Comparison of ENCODE assay signal across 8 cellular contexts in the genomic region with DNA sequence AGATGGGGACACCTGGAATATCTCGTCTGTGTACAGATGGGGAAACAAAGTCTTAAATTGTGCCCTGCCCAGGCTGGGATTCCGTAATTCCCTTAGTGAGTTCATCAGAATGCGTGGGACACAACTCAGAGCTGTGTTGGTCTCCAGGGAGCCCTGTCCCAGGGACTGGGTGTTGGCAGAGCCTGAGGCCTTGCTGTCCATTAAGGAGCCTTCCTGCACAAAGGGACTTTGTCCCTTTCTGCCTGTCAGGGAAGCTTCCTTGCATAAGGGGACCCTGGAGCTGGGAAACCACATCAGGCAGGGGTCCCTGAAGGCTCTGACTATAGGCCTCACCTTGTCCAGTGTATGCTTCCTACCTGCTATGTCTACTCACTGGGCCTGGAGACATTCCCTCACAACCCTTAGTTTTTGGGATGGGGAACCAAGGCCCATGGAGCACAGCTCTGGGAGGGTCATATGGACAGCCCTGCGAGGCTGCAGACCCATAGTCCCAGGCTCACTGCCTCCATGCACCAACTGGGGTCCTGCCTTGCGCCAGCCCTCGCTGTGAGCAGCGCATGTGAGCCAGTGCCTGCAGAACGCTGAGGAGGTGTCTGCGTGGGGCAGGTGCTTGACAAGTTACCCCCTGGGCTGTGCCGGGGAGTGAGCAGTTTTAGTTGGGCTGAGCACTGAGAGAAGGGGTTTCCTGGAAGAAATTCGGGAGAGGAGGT. TPM values are rescaled to one million over a fixed set of nuclear protein-coding genes. Genes with fewer than 3 reads are reported as not detected.
DNase-seq lines count a peak whose midpoint lies in the region; ATAC-seq and TF ChIP-seq lines count a peak whose summit lies in the region.

No MANE protein-coding gene starts in this region.

- H3K9ac ChIP-seq in endodermal cell (ENCODE audit: extremely low read depth, low read length, poor library complexity, severe bottlenecking), result no peak overlapping the region

- peak overlapping the region; percentile 74 for H3K4me3 Mint-ChIP-seq in endodermal cell
- H3K4me3 Mint-ChIP-seq in nephron progenitor cell, result peak overlapping the region; percentile 81

- H3K4me1 Mint-ChIP-seq in endodermal cell (peaks cover 5% of the 10 kb centered on the region), nephron progenitor cell (peaks cover 34% of the 10 kb centered on the region)

- H3K79me2 ChIP-seq in OCI-LY7 (ENCODE audit: insufficient read depth, low read depth, low read length), result no peaks in the 10 kb centered on the region

- H3K27me3 ChIP-seq in endodermal cell (ENCODE audit: control insufficient read depth, insufficient read depth, low read length, poor library complexity, severe bottlenecking), result no peaks in the 10 kb centered on the region

- TF ChIP-seq CTCF in AG09309 (IDR thresholded peaks at IDR 0.05; ENCODE audit: control insufficient read depth, insufficient read depth, low read depth, low read length, missing control alignments) (no peak), OCI-LY7 (conservative IDR thresholded peaks at IDR 0.05; ENCODE audit: low read length) (no peak), endodermal cell (conservative IDR thresholded peaks at IDR 0.05) (no peak), nephron progenitor cell (IDR thresholded peaks at IDR 0.05) (no peak)

- POLR2A ChIA-PET in OCI-LY7 (lab: Charles Lee), result no interaction called here

- no peak overlapping the region for H3K27ac Mint-ChIP-seq in endodermal cell
- H3K27ac Mint-ChIP-seq in nephron progenitor cell, result no peak overlapping the region

- CTCF ChIA-PET in OCI-LY7 (lab: Charles Lee; ENCODE audit: unreplicated experiment), result no interaction called here

- H3K9me2 ChIP-seq in OCI-LY7 (ENCODE audit: insufficient read depth, low read length), result no peaks in the 10 kb centered on the region

- H3K4me2 ChIP-seq in OCI-LY7 (ENCODE audit: low read length), result peak overlapping the region; percentile 95

- H3K27me3 Mint-ChIP-seq in endodermal cell (ENCODE audit: insufficient read depth), result peaks cover 4% of the 10 kb centered on the region
- H3K27me3 Mint-ChIP-seq in nephron progenitor cell (ENCODE audit: low read depth, poor library complexity), result peaks cover 4% of the 10 kb centered on the region

- peak overlapping the region; percentile 79 for H3K4me3 ChIP-seq in AG09309 (ENCODE audit: control insufficient read depth, low read depth, low read length)
- H3K4me3 ChIP-seq in OCI-LY7 (ENCODE audit: low read depth, low read length, poor library complexity, severe bottlenecking), result peak overlapping the region; percentile 91
- peak overlapping the region; percentile 89 for H3K4me3 ChIP-seq in endodermal cell (ENCODE audit: low read length)

- H3K9me3 ChIP-seq in OCI-LY7 (ENCODE audit: low read length) (peaks cover 5% of the 10 kb centered on the region; the same call in 1 of the 2 replicates), endodermal cell (ENCODE audit: control insufficient read depth, low read length) (no peaks in the 10 kb centered on the region)

- WGBS in endodermal cell (ENCODE audit: insufficient coverage in 1 of 2, insufficient read length in 1 of 2), 2 experiments, result 77 to 83% methylated on average over 6 to 11 of the region's 11 CpGs

- no peak overlapping the region for H2AFZ ChIP-seq in OCI-LY7 (ENCODE audit: low read length)

- no peaks in the 10 kb centered on the region for H4K20me1 ChIP-seq in OCI-LY7 (ENCODE audit: insufficient read depth, low read length)

- H3K36me3 ChIP-seq in OCI-LY7 (ENCODE audit: insufficient read depth, low read length), result no peaks in the 10 kb centered on the region
- H3K36me3 ChIP-seq in endodermal cell (ENCODE audit: control insufficient read depth, insufficient read depth, low read length), result no peaks in the 10 kb centered on the region

- DNase-seq in AG09309 (ENCODE audit: low read depth) (no peak), OCI-LY7 (ENCODE audit: low spot score) (no peak), endodermal cell (peak; percentile 45), nephron progenitor cell (no peak), dedifferentiated amniotic fluid mesenchymal stem cell (ENCODE audit: extremely low spot score) (no peak), SHP77 (lab: John Stamatoyannopoulos, UW) (no peak), GOT3 (lab: John Stamatoyannopoulos, UW) (no peak)

- intact Hi-C loops in OCI-LY7 (cut with micrococcal nuclease; ENCODE audit: unreplicated experiment), result no loop called here

- no peaks in the 10 kb centered on the region for H3K36me3 Mint-ChIP-seq in endodermal cell (ENCODE audit: low read depth)
- peaks cover 12% of the 10 kb centered on the region for H3K36me3 Mint-ChIP-seq in nephron progenitor cell (ENCODE audit: low read depth)

- H3K4me1 ChIP-seq in OCI-LY7 (ENCODE audit: insufficient read depth, low read length, poor library complexity, severe bottlenecking), result peaks cover 39% of the 10 kb centered on the region
- peaks cover 7% of the 10 kb centered on the region for H3K4me1 ChIP-seq in endodermal cell (ENCODE audit: control insufficient read depth, insufficient read depth, low read length)

- peaks cover 8% of the 10 kb centered on the region for H3K9me3 Mint-ChIP-seq in endodermal cell
- H3K9me3 Mint-ChIP-seq in nephron progenitor cell, result peaks cover 17% of the 10 kb centered on the region

- BruUV-seq in OCI-LY7 (replicated peaks; lab: Mats Ljungman, UMichigan), result no TSS peak

- H3K27ac ChIP-seq in OCI-LY7 (ENCODE audit: low read depth, low read length, poor library complexity, severe bottlenecking) (no peak overlapping the region), endodermal cell (ENCODE audit: low read depth, low read length) (peak overlapping the region; percentile 21)

- ATAC-seq in GM21390 (IDR thresholded peaks at IDR 0.05; ENCODE audit: unreplicated experiment), result no peak

RNA-seq across cellular contexts. Expression of a gene that starts 1.6 kb away (rescaled TPM):
- total RNA-seq in OCI-LY7 (2014; rRNA removed; shearing (Covaris generic)), result 18.4 and 26.8 TPM in 2 replicates
- 13.4 and 15.8 TPM in 2 replicates for total RNA-seq in OCI-LY7 (2022)
- 10 to 100 TPM; 16.4 to 21.9 TPM for total RNA-seq in endodermal cell
- 32.1 TPM for polyA plus RNA-seq in endodermal cell (2013, experiment 1 of 2)
- 29.8 TPM for polyA plus RNA-seq in endodermal cell (2013, experiment 2 of 2)

RNA-seq across cellular contexts. Expression of a gene that starts 36.4 kb away (rescaled TPM):
- total RNA-seq in OCI-LY7 (2014; rRNA removed; shearing (Covaris generic)), result 6.2 and 13.3 TPM in 2 replicates
- 18.1 and 18.3 TPM in 2 replicates for total RNA-seq in OCI-LY7 (2022)
- 10 to 100 TPM; 24.2 to 32.0 TPM for total RNA-seq in endodermal cell
- 29.8 TPM for polyA plus RNA-seq in endodermal cell (2013, experiment 1 of 2)
- 28.4 TPM for polyA plus RNA-seq in endodermal cell (2013, experiment 2 of 2)

RNA-seq across cellular contexts. Expression of a gene that starts 39.1 kb away (rescaled TPM):
- total RNA-seq in OCI-LY7 (2014; rRNA removed; shearing (Covaris generic)), result 160 and 201 TPM in 2 replicates
- 94.1 and 116 TPM in 2 replicates for total RNA-seq in OCI-LY7 (2022)
- total RNA-seq in endodermal cell, result 1 to 10 TPM; 5.1 to 5.9 TPM
- polyA plus RNA-seq in endodermal cell (2013, experiment 1 of 2), result 3.1 TPM
- polyA plus RNA-seq in endodermal cell (2013, experiment 2 of 2), result 2.7 TPM

Comparison
In these comparisons a context has a peak if more than half of its experiments do, and no peak if none do; other contexts are left out.
1. RNA of a gene that starts 39.1 kb away (total RNA-seq): 94.1 to 201 TPM in OCI-LY7; 5.1 to 5.9 TPM in endodermal cell; every median in the first group is over 10 times any median in the second.
2. Peak in every context shown above with its lines, with median percentiles within 50 percentile points of each other: H3K4me3 ChIP-seq.